ENCODE assay signal across 8 cellular contexts in genomic region chr12:110245278-110245868, GRCh38. TPM values are rescaled to one million over a fixed set of nuclear protein-coding genes. Genes with fewer than 3 reads are reported as not detected.
DNase-seq lines count a peak whose midpoint lies in the region; ATAC-seq and TF ChIP-seq lines count a peak whose summit lies in the region.

No MANE protein-coding gene starts in this region.

- TF ChIP-seq CTCF in CD8-positive, alpha-beta T cell (IDR thresholded peaks at IDR 0.05), result no peak

- intact Hi-C loops in CD8-positive, alpha-beta T cell (cut with DNase I, micrococcal nuclease), result loop anchor here in 1 of 2 experiments (1.0 kb wide), 1 partner anchor 145 kb away; no protein-coding TSS in a partner anchor

- no peak overlapping the region for H3K9ac ChIP-seq in Karpas-422 (ENCODE audit: low read length)

- H3K36me3 Mint-ChIP-seq in CD8-positive, alpha-beta T cell, result no peaks in the 10 kb centered on the region

- H3K27ac Mint-ChIP-seq in CD8-positive, alpha-beta T cell, result no peak overlapping the region

- H3K27me3 ChIP-seq in CD8-positive, alpha-beta T cell (ENCODE audit: insufficient read depth, low read length), result no peaks in the 10 kb centered on the region
- no peaks in the 10 kb centered on the region for H3K27me3 ChIP-seq in Karpas-422 (ENCODE audit: low read length)

- no peaks in the 10 kb centered on the region for H3K79me2 ChIP-seq in Karpas-422 (ENCODE audit: low read length)

- POLR2A ChIA-PET in CD8-positive, alpha-beta T cell (lab: Charles Lee), result no interaction called here

- peak; percentile 52 for ATAC-seq in CD8-positive, alpha-beta T cell
- ATAC-seq in GM19463 (IDR thresholded peaks at IDR 0.05; ENCODE audit: unreplicated experiment), result no peak
- no peak for ATAC-seq in GM21576 (IDR thresholded peaks at IDR 0.05; ENCODE audit: unreplicated experiment)

- no peak overlapping the region for H3K4me3 Mint-ChIP-seq in CD8-positive, alpha-beta T cell

- no peak overlapping the region for H2AFZ ChIP-seq in Karpas-422 (ENCODE audit: low read length)

- H3K4me1 ChIP-seq in CD8-positive, alpha-beta T cell (ENCODE audit: insufficient read depth, low read length), result no peaks in the 10 kb centered on the region
- H3K4me1 ChIP-seq in Karpas-422 (ENCODE audit: low read length), result peaks cover 5% of the 10 kb centered on the region

- H3K9me3 ChIP-seq in CD8-positive, alpha-beta T cell (ENCODE audit: low read length), result no peaks in the 10 kb centered on the region
- H3K9me3 ChIP-seq in Karpas-422 (ENCODE audit: low read length), result no peaks in the 10 kb centered on the region

- no peak overlapping the region for H3K4me2 ChIP-seq in Karpas-422 (ENCODE audit: low read depth, low read length, poor library complexity, severe bottlenecking)

- peaks cover 10% of the 10 kb centered on the region for H3K27me3 Mint-ChIP-seq in CD8-positive, alpha-beta T cell (ENCODE audit: low read depth)

- no peaks in the 10 kb centered on the region for H4K20me1 ChIP-seq in Karpas-422 (ENCODE audit: insufficient read depth, low read depth, low read length)

- TF ChIP-seq POLR2A in erythroblast (IDR thresholded peaks at IDR 0.05; ENCODE audit: low read length), result no peak

- no peak overlapping the region for H3K27ac ChIP-seq in CD8-positive, alpha-beta T cell (ENCODE audit: low read depth, low read length)
- H3K27ac ChIP-seq in Karpas-422 (ENCODE audit: low read length), result no peak overlapping the region

- H3K36me3 ChIP-seq in CD8-positive, alpha-beta T cell (ENCODE audit: insufficient read depth, low read length), result no peaks in the 10 kb centered on the region
- H3K36me3 ChIP-seq in Karpas-422 (ENCODE audit: insufficient read depth, low read length), result no peaks in the 10 kb centered on the region

- H3K9me2 ChIP-seq in Karpas-422 (replicated peaks; ENCODE audit: insufficient read depth, low read length), result no peaks in the 10 kb centered on the region

- H3K4me3 ChIP-seq in CD8-positive, alpha-beta T cell (ENCODE audit: low read depth, low read length), result no peak overlapping the region
- H3K4me3 ChIP-seq in Karpas-422 (ENCODE audit: low read length), result no peak overlapping the region

- H3K9me3 Mint-ChIP-seq in CD8-positive, alpha-beta T cell, result no peaks in the 10 kb centered on the region

- peak; percentile 6 to 59 (median 36) for DNase-seq in CD8-positive, alpha-beta T cell
- DNase-seq in Karpas-422 (peak; percentile 82), erythroblast (lab: John Stamatoyannopoulos, UW) (peak; percentile 36 to 41), SK-N-DZ (ENCODE audit: low spot score) (no peak)
- DNase-seq in activated CD4-positive, alpha-beta T cell treated with anti-CD3 and anti-CD28 coated beads, Interleukin-2, amount 50 U/mL, for 4 hours, result peak; percentile 41 to 42
- peak; percentile 61 for DNase-seq in stimulated activated CD4-positive, alpha-beta T cell treated with anti-CD3 and anti-CD28 coated beads, Interleukin-15, amount 100 ng/mL, for 24 hours

- CTCF ChIA-PET in CD8-positive, alpha-beta T cell (lab: Charles Lee), result interaction anchor here (0.6 to 1.9 kb wide), 11 partner anchors 9 to 569 kb away, joined by 3 to 8 read pairs (median 4); no protein-coding TSS in a partner anchor

- H3K4me1 Mint-ChIP-seq in CD8-positive, alpha-beta T cell (ENCODE audit: low read depth), result no peaks in the 10 kb centered on the region

RNA-seq across cellular contexts. Expression of gene ATP2A2, which starts 35.7 kb away (rescaled TPM):
- total RNA-seq in CD8-positive, alpha-beta T cell, result 100 to 1,000 TPM; 100 to 105 TPM
- total RNA-seq in Karpas-422 (2014; rRNA removed; shearing (Covaris generic); ENCODE audit: low replicate concordance), result 70.0 and 88.5 TPM in 2 replicates
- polyA plus RNA-seq in SK-N-DZ (2014; cell fraction: cytosol; rRNA removed), result 89.4 and 103 TPM in 2 replicates
- polyA plus RNA-seq in SK-N-DZ (2014; cell fraction: nucleus; rRNA removed), result 90.0 and 149 TPM in 2 replicates
